ENCODE assay signal across 2 cellular contexts in the genomic region with DNA sequence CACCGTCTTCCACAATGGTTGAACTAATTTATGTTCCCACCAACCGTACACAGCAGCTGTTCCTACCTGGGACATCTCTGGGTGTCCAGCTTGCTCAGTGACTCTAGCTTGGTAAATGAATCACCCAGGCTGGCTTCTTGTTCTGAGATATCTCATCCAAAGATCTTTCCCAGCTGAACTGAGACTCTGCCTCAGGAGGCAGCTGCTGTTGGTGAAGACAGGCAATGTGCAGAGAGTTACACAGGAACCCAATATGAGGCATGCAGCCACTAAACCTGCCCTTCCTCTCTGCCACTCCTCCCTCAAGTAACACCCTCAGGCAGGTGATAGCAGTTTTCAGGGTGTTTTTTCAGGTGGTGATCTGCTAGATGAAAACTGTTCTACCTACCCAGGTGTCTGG.
TF ChIP-seq lines count a peak whose summit lies in the region.

No MANE protein-coding gene starts in this region.

TF ChIP-seq in SK-N-SH, 30 proteins besides CTCF, POLR2A, EP300 and RAD21 (continued from another document):
- TF ChIP-seq FOXJ3 (CRISPR knock-in tag; IDR thresholded peaks at IDR 0.05), result no peak

TF ChIP-seq in SK-N-SH treated with all-trans-retinoic acid at 6 μM for 48 hours, 23 proteins besides CTCF, POLR2A, EP300 and RAD21 (continued from another document):
- TF ChIP-seq, protein P1, sequence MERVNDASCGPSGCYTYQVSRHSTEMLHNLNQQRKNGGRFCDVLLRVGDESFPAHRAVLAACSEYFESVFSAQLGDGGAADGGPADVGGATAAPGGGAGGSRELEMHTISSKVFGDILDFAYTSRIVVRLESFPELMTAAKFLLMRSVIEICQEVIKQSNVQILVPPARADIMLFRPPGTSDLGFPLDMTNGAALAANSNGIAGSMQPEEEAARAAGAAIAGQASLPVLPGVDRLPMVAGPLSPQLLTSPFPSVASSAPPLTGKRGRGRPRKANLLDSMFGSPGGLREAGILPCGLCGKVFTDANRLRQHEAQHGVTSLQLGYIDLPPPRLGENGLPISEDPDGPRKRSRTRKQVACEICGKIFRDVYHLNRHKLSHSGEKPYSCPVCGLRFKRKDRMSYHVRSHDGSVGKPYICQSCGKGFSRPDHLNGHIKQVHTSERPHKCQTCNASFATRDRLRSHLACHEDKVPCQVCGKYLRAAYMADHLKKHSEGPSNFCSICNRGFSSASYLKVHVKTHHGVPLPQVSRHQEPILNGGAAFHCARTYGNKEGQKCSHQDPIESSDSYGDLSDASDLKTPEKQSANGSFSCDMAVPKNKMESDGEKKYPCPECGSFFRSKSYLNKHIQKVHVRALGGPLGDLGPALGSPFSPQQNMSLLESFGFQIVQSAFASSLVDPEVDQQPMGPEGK (CRISPR knock-in tag; IDR thresholded peaks at IDR 0.05; ENCODE audit: borderline replicate concordance), result no peak
- TF ChIP-seq TOX (CRISPR knock-in tag; IDR thresholded peaks at IDR 0.05; ENCODE audit: borderline replicate concordance) (no peak), ZC3H10 (CRISPR knock-in tag; IDR thresholded peaks at IDR 0.05) (no peak), ZNF565 (CRISPR knock-in tag; conservative IDR thresholded peaks at IDR 0.05; ENCODE audit: low read depth) (no peak), BACH2 (CRISPR knock-in tag; IDR thresholded peaks at IDR 0.05; ENCODE audit: borderline replicate concordance) (no peak), ZNF8 (CRISPR knock-in tag; IDR thresholded peaks at IDR 0.05) (no peak), GLIS3 (CRISPR knock-in tag; IDR thresholded peaks at IDR 0.05) (no peak), CSDC2 (CRISPR knock-in tag; IDR thresholded peaks at IDR 0.05) (no peak), ZFP3 (CRISPR knock-in tag; IDR thresholded peaks at IDR 0.05) (no peak)
- TF ChIP-seq, protein P2, sequence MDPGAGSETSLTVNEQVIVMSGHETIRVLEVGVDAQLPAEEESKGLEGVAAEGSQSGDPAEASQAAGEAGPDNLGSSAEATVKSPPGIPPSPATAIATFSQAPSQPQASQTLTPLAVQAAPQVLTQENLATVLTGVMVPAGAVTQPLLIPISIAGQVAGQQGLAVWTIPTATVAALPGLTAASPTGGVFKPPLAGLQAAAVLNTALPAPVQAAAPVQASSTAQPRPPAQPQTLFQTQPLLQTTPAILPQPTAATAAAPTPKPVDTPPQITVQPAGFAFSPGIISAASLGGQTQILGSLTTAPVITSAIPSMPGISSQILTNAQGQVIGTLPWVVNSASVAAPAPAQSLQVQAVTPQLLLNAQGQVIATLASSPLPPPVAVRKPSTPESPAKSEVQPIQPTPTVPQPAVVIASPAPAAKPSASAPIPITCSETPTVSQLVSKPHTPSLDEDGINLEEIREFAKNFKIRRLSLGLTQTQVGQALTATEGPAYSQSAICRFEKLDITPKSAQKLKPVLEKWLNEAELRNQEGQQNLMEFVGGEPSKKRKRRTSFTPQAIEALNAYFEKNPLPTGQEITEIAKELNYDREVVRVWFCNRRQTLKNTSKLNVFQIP (CRISPR knock-in tag; IDR thresholded peaks at IDR 0.05; ENCODE audit: borderline replicate concordance, low read depth), result no peak
- TF ChIP-seq, protein P3, sequence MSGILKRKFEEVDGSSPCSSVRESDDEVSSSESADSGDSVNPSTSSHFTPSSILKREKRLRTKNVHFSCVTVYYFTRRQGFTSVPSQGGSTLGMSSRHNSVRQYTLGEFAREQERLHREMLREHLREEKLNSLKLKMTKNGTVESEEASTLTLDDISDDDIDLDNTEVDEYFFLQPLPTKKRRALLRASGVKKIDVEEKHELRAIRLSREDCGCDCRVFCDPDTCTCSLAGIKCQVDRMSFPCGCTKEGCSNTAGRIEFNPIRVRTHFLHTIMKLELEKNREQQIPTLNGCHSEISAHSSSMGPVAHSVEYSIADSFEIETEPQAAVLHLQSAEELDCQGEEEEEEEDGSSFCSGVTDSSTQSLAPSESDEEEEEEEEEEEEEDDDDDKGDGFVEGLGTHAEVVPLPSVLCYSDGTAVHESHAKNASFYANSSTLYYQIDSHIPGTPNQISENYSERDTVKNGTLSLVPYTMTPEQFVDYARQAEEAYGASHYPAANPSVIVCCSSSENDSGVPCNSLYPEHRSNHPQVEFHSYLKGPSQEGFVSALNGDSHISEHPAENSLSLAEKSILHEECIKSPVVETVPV (CRISPR knock-in tag; IDR thresholded peaks at IDR 0.05), result no peak
- TF ChIP-seq, protein P4, sequence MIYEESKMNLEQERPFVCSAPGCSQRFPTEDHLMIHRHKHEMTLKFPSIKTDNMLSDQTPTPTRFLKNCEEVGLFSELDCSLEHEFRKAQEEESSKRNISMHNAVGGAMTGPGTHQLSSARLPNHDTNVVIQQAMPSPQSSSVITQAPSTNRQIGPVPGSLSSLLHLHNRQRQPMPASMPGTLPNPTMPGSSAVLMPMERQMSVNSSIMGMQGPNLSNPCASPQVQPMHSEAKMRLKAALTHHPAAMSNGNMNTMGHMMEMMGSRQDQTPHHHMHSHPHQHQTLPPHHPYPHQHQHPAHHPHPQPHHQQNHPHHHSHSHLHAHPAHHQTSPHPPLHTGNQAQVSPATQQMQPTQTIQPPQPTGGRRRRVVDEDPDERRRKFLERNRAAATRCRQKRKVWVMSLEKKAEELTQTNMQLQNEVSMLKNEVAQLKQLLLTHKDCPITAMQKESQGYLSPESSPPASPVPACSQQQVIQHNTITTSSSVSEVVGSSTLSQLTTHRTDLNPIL (CRISPR knock-in tag; IDR thresholded peaks at IDR 0.05; ENCODE audit: low read depth), result no peak
